Comparison of ENCODE assay signal across 8 cellular contexts in genomic region chr1:20633190-20634064, GRCh38. TPM values are rescaled to one million over a fixed set of nuclear protein-coding genes. Genes with fewer than 3 reads are reported as not detected.
DNase-seq lines count a peak whose midpoint lies in the region; ATAC-seq, FAIRE-seq and TF ChIP-seq lines count a peak whose summit lies in the region.

TSS of gene PINK1 (plus strand) at chr1:20633458. CDS start at chr1:20633549, 91 bp downstream.

- DNase-seq in GM12891 (ENCODE audit: insufficient read length, low spot score) (peak; percentile 83), NCI-H446 treated with DMSO at 0.1 percent for 48 hours (lab: John Stamatoyannopoulos, UW) (peak; percentile 26), dedifferentiated amniotic fluid mesenchymal stem cell (ENCODE audit: extremely low spot score) (peak; percentile 31), left kidney (ENCODE audit: low read depth, low spot score) (peak; percentile 93)
- DNase-seq in activated CD4-positive, alpha-beta T cell treated with anti-CD3 and anti-CD28 coated beads, Interleukin-2, amount 50 U/mL, for 1 hour: peak; percentile 85
- peak; percentile 85 for DNase-seq in stimulated activated CD4-positive, alpha-beta T cell treated with anti-CD3 and anti-CD28 coated beads, Interleukin-1b, Interleukin-23, amount 100 ng/mL, for 48 hours

- ATAC-seq in HG03095 (IDR thresholded peaks at IDR 0.05; ENCODE audit: unreplicated experiment) (peak; percentile 55), GM19328 (IDR thresholded peaks at IDR 0.05; ENCODE audit: unreplicated experiment) (no peak)

- TF ChIP-seq POLR2A in GM12891 (IDR thresholded peaks at IDR 0.05; ENCODE audit: low read depth, low read length): no peak

- FAIRE-seq in GM12891 (lab: Jason Lieb, UNC): peak; percentile 76

TF ChIP-seq in GM12891, 5 proteins besides CTCF, POLR2A, EP300 and RAD21:
- TF ChIP-seq POLR2AphosphoS5 (IDR thresholded peaks at IDR 0.05; ENCODE audit: low read depth, low read length): no peak
- no peak for TF ChIP-seq POU2F2 (IDR thresholded peaks at IDR 0.05; ENCODE audit: low read depth, low read length)
- TF ChIP-seq TAF1 (IDR thresholded peaks at IDR 0.05; ENCODE audit: low read depth, low read length): no peak
- no peak for TF ChIP-seq PAX5 (IDR thresholded peaks at IDR 0.05; ENCODE audit: insufficient read depth, low read length, severe bottlenecking)
- TF ChIP-seq SPI1 (IDR thresholded peaks at IDR 0.05; ENCODE audit: low read depth, low read length): no peak
TF ChIP-seq in GM12891: peak in this region for 0.

RNA-seq across cellular contexts. Expression of gene PINK1, which starts in this region (rescaled TPM):
- 1.9 TPM for polyA plus RNA-seq in GM12891 (2012; ENCODE audit: low read depth, missing spikeins)

Comparison
In these comparisons a context has a peak if more than half of its experiments do, and no peak if none do; other contexts are left out.
1. DNase-seq: peak in every context shown above with its lines; median percentile 93 in left kidney; 85 in activated CD4-positive, alpha-beta T cell treated with anti-CD3 and anti-CD28 coated beads, Interleukin-2, amount 50 U/mL, for 1 hour; 85 in stimulated activated CD4-positive, alpha-beta T cell treated with anti-CD3 and anti-CD28 coated beads, Interleukin-1b, Interleukin-23, amount 100 ng/mL, for 48 hours; 83 in GM12891; 31 in dedifferentiated amniotic fluid mesenchymal stem cell; 26 in NCI-H446 treated with DMSO at 0.1 percent for 48 hours.